19 cellular contexts compared by ENCODE assay signal in genomic region chr12:128652136-128652751, GRCh38.
DNase-seq lines count a peak whose midpoint lies in the region; TF ChIP-seq lines count a peak whose summit lies in the region.
"Had no signal": no experiment of that assay in that cellular context is flagged by ENCODE, and none has a peak within 500 bp of the region (broad histone marks: within the 10 kb centered on the region; RNA-seq: fewer than 3 reads in every experiment).

No MANE protein-coding gene starts in this region.

- intact Hi-C loops in dorsolateral prefrontal cortex (cut with DNase I), result no loop called here

- H3K27ac ChIP-seq in dorsolateral prefrontal cortex (peak overlapping the region in 32 of 59 donors; percentile 1 to 76 (median 42)), substantia nigra (ENCODE audit: low read depth, low read length, poor library complexity, severe bottlenecking) (peak overlapping the region; percentile 13), coronary artery (no peak overlapping the region)
- H3K27ac ChIP-seq: Peyer's patch had no signal

- POLR2A ChIA-PET in GM10248 (lab: Yijun Ruan, JAX), result no interaction called here

- peaks cover 0 to 4% (median 0%) of the 10 kb centered on the region in 45 donors for H3K27me3 ChIP-seq in dorsolateral prefrontal cortex
- H3K27me3 ChIP-seq: Peyer's patch had no signal

- H3K4me3 ChIP-seq in dorsolateral prefrontal cortex (no peak overlapping the region), coronary artery (no peak overlapping the region)
- H3K4me3 ChIP-seq: GM12878, Peyer's patch had no signal

- DNase-seq in C1 segment of cervical spinal cord (lab: John Stamatoyannopoulos, UW) (peak in 10 of 14 donors; percentile 4 to 49 (median 24)), dorsolateral prefrontal cortex (peak in 5 of 10 donors; percentile 25 to 59 (median 46)), medulla oblongata (ENCODE audit: extremely low spot score) (peak; percentile 57), substantia nigra (lab: John Stamatoyannopoulos, UW) (peak in 36 of 49 donors; percentile 4 to 60 (median 30)), coronary artery (ENCODE audit: low spot score) (no peak), GM10248 (ENCODE audit: extremely low spot score) (no peak)
- DNase-seq in stimulated activated CD4-positive, alpha-beta T cell treated with anti-CD3 and anti-CD28 coated beads, Interleukin-4, amount 100 ng/mL, for 1 hour, result no peak
- DNase-seq: CD4-positive, alpha-beta memory T cell; DMS153; GF-D8; HCEC 1CT; MM.1S; NCI-H1092; NCI-H1436 treated with DMSO at 0.1 percent for 48 hours; NCI-H2029; NCI-H345; NCI-H526 treated with DMSO at 0.1 percent for 48 hours; Peyer's patch had no signal

- CTCF ChIA-PET in GM10248 (lab: Yijun Ruan, JAX), result no interaction called here

- TF ChIP-seq CTCF in dorsolateral prefrontal cortex (IDR thresholded peaks at IDR 0.05 in 54 of 56, conservative IDR thresholded peaks at IDR 0.05 in 2 of 56; ENCODE audit: low read depth in 1 of 56, partially characterized antibody in 56 of 56) (no peak), coronary artery (IDR thresholded peaks at IDR 0.05) (no peak), GM10248 (IDR thresholded peaks at IDR 0.05; ENCODE audit: control extremely low read depth, extremely low read depth, low read depth, missing control alignments) (no peak)

Comparison
In these comparisons a context has a peak if more than half of its experiments do, and no peak if none do; other contexts are left out.
1. DNase-seq: peak in C1 segment of cervical spinal cord (10 of 14), medulla oblongata (single experiment) and substantia nigra (36 of 49); none in coronary artery (single experiment), GM10248 (single experiment) and stimulated activated CD4-positive, alpha-beta T cell treated with anti-CD3 and anti-CD28 coated beads, Interleukin-4, amount 100 ng/mL, for 1 hour (single experiment).
2. H3K27ac ChIP-seq: peak in dorsolateral prefrontal cortex (32 of 59) and substantia nigra (single experiment); none in coronary artery (0 of 2).